ENCODE assay signal across 7 cellular contexts in the genomic region with DNA sequence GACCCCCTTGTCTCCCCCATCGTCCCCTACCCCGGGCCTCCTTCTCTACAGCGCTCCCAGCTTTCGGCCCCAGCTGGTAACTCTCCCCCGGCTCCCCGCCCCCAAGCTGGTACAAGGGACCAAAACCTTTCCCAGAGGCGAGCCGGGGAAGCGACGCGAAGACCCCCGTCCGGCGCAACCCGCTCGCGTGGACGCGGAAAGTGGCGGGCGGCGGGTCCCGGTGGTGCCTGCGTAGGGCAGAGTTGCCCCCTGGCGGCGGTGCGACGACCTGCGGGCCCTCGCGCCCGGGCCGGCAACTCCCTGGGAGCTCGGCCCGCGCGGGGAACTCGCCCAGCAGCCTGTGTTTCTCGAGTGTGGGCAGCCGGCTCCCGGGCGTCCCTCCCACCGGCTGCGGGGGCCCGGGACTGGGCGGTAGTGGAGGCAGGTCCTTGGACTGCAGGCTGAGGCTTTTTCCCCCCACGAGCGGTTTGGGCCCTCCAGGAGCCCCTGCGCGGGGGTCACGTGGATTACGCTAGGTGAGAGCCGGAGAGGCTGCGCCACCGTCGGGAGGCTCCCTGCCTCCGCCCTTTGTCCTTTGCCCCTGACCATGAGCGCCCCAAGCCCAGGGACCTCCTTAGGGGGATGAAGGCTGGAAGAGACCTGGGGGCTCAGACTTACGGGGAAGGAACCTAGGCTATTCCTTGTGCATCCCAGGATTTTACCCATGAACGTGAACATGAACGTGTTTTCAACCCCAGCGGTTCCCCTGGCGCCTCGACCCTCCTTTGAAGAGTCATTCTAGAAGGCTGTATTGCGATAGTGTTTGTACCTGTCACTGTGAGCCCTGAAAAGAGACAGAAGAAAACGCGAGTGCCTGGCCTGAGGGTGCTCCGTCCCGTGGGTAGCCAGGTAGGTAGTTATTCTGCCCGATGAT. TPM values are rescaled to one million over a fixed set of nuclear protein-coding genes. Genes with fewer than 3 reads are reported as not detected.
DNase-seq lines count a peak whose midpoint lies in the region; ATAC-seq, FAIRE-seq and TF ChIP-seq lines count a peak whose summit lies in the region.

No MANE protein-coding gene starts in this region.

- H3K36me3 ChIP-seq in endothelial cell of umbilical vein (ENCODE audit: control insufficient read depth in 2 of 2, extremely low read depth in 1 of 2, insufficient read depth in 2 of 2, low read length in 2 of 2) (no peaks in the 10 kb centered on the region), thyroid gland (no peaks in the 10 kb centered on the region)

- H4K20me1 ChIP-seq in endothelial cell of umbilical vein (replicated peaks; ENCODE audit: control insufficient read depth, extremely low read depth, insufficient read depth, low read length) = no peaks in the 10 kb centered on the region

- no peak overlapping the region for H2AFZ ChIP-seq in endothelial cell of umbilical vein (ENCODE audit: low read depth, low read length)

- no peak for TF ChIP-seq POLR2A in NB4 (IDR thresholded peaks at IDR 0.05; ENCODE audit: extremely low read depth, insufficient read length)
- TF ChIP-seq POLR2A in endothelial cell of umbilical vein (IDR thresholded peaks at IDR 0.05; ENCODE audit: low read depth, low read length) = no peak
- TF ChIP-seq POLR2A in thyroid gland (IDR thresholded peaks at IDR 0.05) = no peak

- no TSS peak for BruUV-seq in endothelial cell of umbilical vein (replicated peaks; lab: Mats Ljungman, UMichigan)

- no peaks in the 10 kb centered on the region for H3K9me3 ChIP-seq in endothelial cell of umbilical vein (replicated peaks; ENCODE audit: control insufficient read depth, insufficient read depth, low read length)
- H3K9me3 ChIP-seq in thyroid gland = no peaks in the 10 kb centered on the region

- peaks cover 11 to 20% of the 10 kb centered on the region in 2 donors for H3K4me1 Mint-ChIP-seq in natural killer cell

- CTCF ChIA-PET in endothelial cell of umbilical vein (lab: Charles Lee) = interaction anchor here (0.6 to 5.4 kb wide), 68 partner anchors 9 to 496 kb away, joined by 3 to 277 read pairs (median 4); a partner anchor contains a TSS

- dilution Hi-C loops in endothelial cell of umbilical vein (cut with MboI; ENCODE audit: extremely low pct_ligation_motif_present, low sequenced_read_pairs) = no loop called here

- H3K4me3 ChIP-seq in NB4 (ENCODE audit: low read depth, low read length) (no peak overlapping the region), endothelial cell of umbilical vein (replicated peaks in 1 of 3; ENCODE audit: insufficient read depth in 1 of 3, low read depth in 1 of 3, low read length in 3 of 3) (no peak overlapping the region), thyroid gland (replicated peaks in 1 of 3) (no peak overlapping the region)

- H3K4me3 Mint-ChIP-seq in natural killer cell = peak overlapping the region; percentile 60

- H3K27ac ChIP-seq in endothelial cell of umbilical vein (ENCODE audit: insufficient read depth, low read depth, low read length) (no peak overlapping the region), thyroid gland (no peak overlapping the region)

- H3K36me3 Mint-ChIP-seq in natural killer cell = peaks cover 8% of the 10 kb centered on the region

- DNase-seq in NB4 (ENCODE audit: low read depth) = peak; percentile 51
- peak; percentile 18 to 30 for DNase-seq in activated CD8-positive, alpha-beta memory T cell treated with anti-CD3 and anti-CD28 coated beads for 4 hours (ENCODE audit: low read depth in 2 of 2)
- DNase-seq in endothelial cell of umbilical vein (ENCODE audit: low read depth, low spot score) = peak; percentile 22
- DNase-seq in natural killer cell = peak; percentile 50
- peak; percentile 57 to 58 for DNase-seq in thyroid gland

- intact Hi-C loops in endothelial cell of umbilical vein (cut with micrococcal nuclease) = loop anchor here (1.0 to 5.0 kb wide), 4 partner anchors 151 to 494 kb away; a partner anchor contains a TSS
- intact Hi-C loops in natural killer cell (cut with micrococcal nuclease) = loop anchor here (10.0 kb wide), 1 partner anchor 377 kb away; no protein-coding TSS in a partner anchor
- intact Hi-C loops in thyroid gland (cut with DNase I) = no loop called here

- no peak overlapping the region for H3K27ac Mint-ChIP-seq in natural killer cell

- H3K79me2 ChIP-seq in endothelial cell of umbilical vein (ENCODE audit: control insufficient read depth, insufficient read depth, low read length) = no peaks in the 10 kb centered on the region

- H3K27me3 ChIP-seq in endothelial cell of umbilical vein (ENCODE audit: control insufficient read depth in 2 of 2, insufficient read depth in 2 of 2, low read length in 2 of 2) (peaks cover 62 to 85% of the 10 kb centered on the region in 2 experiments), thyroid gland (peaks cover 54% of the 10 kb centered on the region)

- POLR2A ChIA-PET in endothelial cell of umbilical vein (lab: Charles Lee) = interaction anchor here (1.0 kb wide), 1 partner anchor 235 kb away, joined by 3 read pairs; no protein-coding TSS in a partner anchor

- 6 to 10% methylated on average over 18 of the region's 70 CpGs for WGBS in thyroid gland, 2 donors

- H3K27me3 Mint-ChIP-seq in natural killer cell (ENCODE audit: low read depth in 2 of 2) = peaks cover 55 to 63% of the 10 kb centered on the region in 2 donors

- TF ChIP-seq CTCF in GM12873 (IDR thresholded peaks at IDR 0.05; ENCODE audit: insufficient read depth, low read depth, low read length, missing control alignments) (peak; percentile 74), NB4 (IDR thresholded peaks at IDR 0.05; ENCODE audit: low read depth, low read length) (peak; percentile 38), endothelial cell of umbilical vein (IDR thresholded peaks at IDR 0.05; ENCODE audit: extremely low read depth in 1 of 2, insufficient read depth in 1 of 2, low read depth in 1 of 2, low read length in 2 of 2) (peak; percentile 85 to 86), natural killer cell (IDR thresholded peaks at IDR 0.05) (peak; percentile 63), thyroid gland (IDR thresholded peaks at IDR 0.05) (peak; percentile 44 to 91 (median 78))

- H3K9me3 Mint-ChIP-seq in natural killer cell = no peaks in the 10 kb centered on the region

- H3K9ac ChIP-seq in endothelial cell of umbilical vein (replicated peaks; ENCODE audit: extremely low read depth, insufficient read depth, low read length) = no peak overlapping the region

- H3K4me2 ChIP-seq in endothelial cell of umbilical vein (ENCODE audit: insufficient read depth, low read length) = peak overlapping the region; percentile 16

- no peaks in the 10 kb centered on the region for H3K9me1 ChIP-seq in endothelial cell of umbilical vein (replicated peaks; ENCODE audit: control insufficient read depth, extremely low read depth, insufficient read depth, low read length)

- peak; percentile 58 for FAIRE-seq in endothelial cell of umbilical vein (lab: Jason Lieb, UNC)

- H3K4me1 ChIP-seq in endothelial cell of umbilical vein (ENCODE audit: control insufficient read depth, extremely low read depth, insufficient read depth, low read length) (peaks cover 7% of the 10 kb centered on the region), thyroid gland (peaks cover 10 to 16% of the 10 kb centered on the region in 2 donors)

- peak; percentile 37 to 63 (median 49) for ATAC-seq in natural killer cell
- ATAC-seq in GM21423 (IDR thresholded peaks at IDR 0.05; ENCODE audit: unreplicated experiment) = no peak

TF ChIP-seq in endothelial cell of umbilical vein, 7 proteins besides CTCF, POLR2A, EP300 and RAD21:
- TF ChIP-seq GATA2 (IDR thresholded peaks at IDR 0.05; ENCODE audit: insufficient read depth, insufficient read length, low read depth, low read length) (no peak), MYC (IDR thresholded peaks at IDR 0.05; ENCODE audit: low read depth, low read length) (no peak), EZH2 (IDR thresholded peaks at IDR 0.05; ENCODE audit: borderline replicate concordance, low read depth, low read length, severe bottlenecking) (peak; percentile 81)
TF ChIP-seq in endothelial cell of umbilical vein: peak in this region for 1.

RNA-seq across cellular contexts. Expression of a gene that starts 2.9 kb away (rescaled TPM):
- 0.14 and 0.20 TPM in 2 replicates for total RNA-seq in endothelial cell of umbilical vein
- polyA plus RNA-seq in endothelial cell of umbilical vein = 0.06 TPM in 1 of 2 replicates, not detected in the other
- polyA plus RNA-seq in endothelial cell of umbilical vein (2011; cell fraction: cytosol; rRNA removed) = not detected in 2 replicates
- not detected in 2 replicates for polyA plus RNA-seq in endothelial cell of umbilical vein (2011; cell fraction: nucleus; rRNA removed)
- not detected in 2 replicates for polyA plus RNA-seq in endothelial cell of umbilical vein (2012)
- polyA minus RNA-seq in endothelial cell of umbilical vein = not detected in 2 replicates
- polyA minus RNA-seq in endothelial cell of umbilical vein (2011; cell fraction: cytosol; rRNA and poly(A)+ RNA removed) = not detected
- not detected in 2 replicates for polyA minus RNA-seq in endothelial cell of umbilical vein (2011; cell fraction: nucleus; rRNA and poly(A)+ RNA removed)
- under 1 TPM; 0.31 to 0.63 (median 0.41) TPM for total RNA-seq in natural killer cell
- total RNA-seq in thyroid gland = 1 to 10 TPM in 2 of 4 donors, under 1 TPM in 1, not detected in 1; 0.38 to 1.6 (median 1.2) TPM

RNA-seq across cellular contexts. Expression of a gene that starts 46.8 kb away (rescaled TPM):
- total RNA-seq in endothelial cell of umbilical vein (632 and 637 TPM in 2 replicates), natural killer cell (100 to 1,000 TPM; 364 to 423 (median 391) TPM), thyroid gland (100 to 1,000 TPM; 413 to 784 (median 546) TPM)
- 220 and 325 TPM in 2 replicates for polyA plus RNA-seq in endothelial cell of umbilical vein
- 503 and 568 TPM in 2 replicates for polyA plus RNA-seq in endothelial cell of umbilical vein (2011; cell fraction: cytosol; rRNA removed)
- polyA plus RNA-seq in endothelial cell of umbilical vein (2011; cell fraction: nucleus; rRNA removed) = 168 and 211 TPM in 2 replicates
- 726 and 859 TPM in 2 replicates for polyA plus RNA-seq in endothelial cell of umbilical vein (2012)
- polyA minus RNA-seq in endothelial cell of umbilical vein = 207 and 247 TPM in 2 replicates
- polyA minus RNA-seq in endothelial cell of umbilical vein (2011; cell fraction: cytosol; rRNA and poly(A)+ RNA removed) = 397 TPM
- polyA minus RNA-seq in endothelial cell of umbilical vein (2011; cell fraction: nucleus; rRNA and poly(A)+ RNA removed) = 61.1 and 66.3 TPM in 2 replicates
